Comparison of ENCODE assay signal across 14 cellular contexts in the genomic region with DNA sequence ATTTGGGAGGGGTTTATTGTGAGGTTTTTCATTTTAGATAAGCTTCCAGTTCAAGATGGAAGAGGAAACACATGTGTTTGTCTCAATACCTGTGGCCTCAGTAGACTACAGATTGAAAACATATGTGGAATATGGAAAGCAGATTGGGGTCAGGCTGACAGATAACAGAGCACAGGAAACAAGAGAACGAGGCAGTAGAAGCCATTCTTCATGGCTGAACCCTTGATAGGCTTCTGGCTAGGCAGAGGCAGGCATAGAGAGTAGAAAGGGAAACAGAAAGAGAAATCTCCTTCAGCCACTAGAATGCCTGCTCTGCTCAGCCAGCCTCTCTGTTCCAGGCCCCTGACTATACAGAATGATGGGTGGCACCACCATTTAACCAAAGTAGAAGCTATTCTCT.
DNase-seq lines count a peak whose midpoint lies in the region; ATAC-seq, FAIRE-seq and TF ChIP-seq lines count a peak whose summit lies in the region.
"Had no signal": no experiment of that assay in that cellular context is flagged by ENCODE, and none has a peak within 500 bp of the region (broad histone marks: within the 10 kb centered on the region; RNA-seq: fewer than 3 reads in every experiment).

No MANE protein-coding gene starts in this region.

- no peak for TF ChIP-seq CTCF in RWPE1 (conservative IDR thresholded peaks at IDR 0.05; ENCODE audit: low read depth)

- DNase-seq in EH (ENCODE audit: low read depth) (peak; percentile 22), RWPE1 (ENCODE audit: low spot score) (no peak), H54 (ENCODE audit: insufficient read length, low spot score) (no peak), DMS53 treated with DMSO at 0.1 percent for 48 hours (lab: John Stamatoyannopoulos, UW; ENCODE audit: unreplicated experiment) (no peak)
- DNase-seq in effector memory CD4-positive, alpha-beta T cell = no peak
- DNase-seq: activated B cell treated with CpG ODN at 0.5 μM for 24 hours, erythroblast, Kasumi-1, NCI-H226 had no signal

- ATAC-seq in GM19328 (IDR thresholded peaks at IDR 0.05; ENCODE audit: unreplicated experiment) = peak; percentile 91
- peak; percentile 95 for ATAC-seq in HG02623 (IDR thresholded peaks at IDR 0.05; ENCODE audit: unreplicated experiment)
- ATAC-seq in HG03378 (IDR thresholded peaks at IDR 0.05; ENCODE audit: unreplicated experiment) = peak; percentile 97
- ATAC-seq: HCT116 had no signal

- no peaks in the 10 kb centered on the region for H3K9me3 ChIP-seq in effector memory CD4-positive, alpha-beta T cell (ENCODE audit: control insufficient read depth, low read length)
- H3K9me3 ChIP-seq: breast epithelium had no signal

- no peaks in the 10 kb centered on the region for H3K4me1 ChIP-seq in effector memory CD4-positive, alpha-beta T cell (ENCODE audit: control insufficient read depth, insufficient read depth, low read length, poor library complexity, severe bottlenecking)
- H3K4me1 ChIP-seq: breast epithelium had no signal

- no peak for TF ChIP-seq POLR2A in H54 (IDR thresholded peaks at IDR 0.05; ENCODE audit: low read depth, low read length)

- H3K27me3 ChIP-seq in effector memory CD4-positive, alpha-beta T cell (replicated peaks; ENCODE audit: control insufficient read depth, insufficient read depth, low read length, poor library complexity, severe bottlenecking) = no peaks in the 10 kb centered on the region
- H3K27me3 ChIP-seq: breast epithelium had no signal

- POLR2A ChIA-PET in RWPE1 (lab: Yijun Ruan, JAX; ENCODE audit: low non-redundant PET) = no interaction called here

- FAIRE-seq in H54 (lab: Jason Lieb, UNC) = no peak

- H3K36me3 ChIP-seq in effector memory CD4-positive, alpha-beta T cell (ENCODE audit: control insufficient read depth, insufficient read depth, low read length) = no peaks in the 10 kb centered on the region
- H3K36me3 ChIP-seq: breast epithelium had no signal

- CTCF ChIA-PET in RWPE1 (lab: Yijun Ruan, JAX) = no interaction called here

- H3K27ac ChIP-seq in RWPE1 = no peak overlapping the region
- no peak overlapping the region for H3K27ac ChIP-seq in effector memory CD4-positive, alpha-beta T cell (ENCODE audit: insufficient read depth, low read length, poor library complexity, severe bottlenecking)
- H3K27ac ChIP-seq: breast epithelium had no signal

- no peak overlapping the region for H3K4me3 ChIP-seq in effector memory CD4-positive, alpha-beta T cell (ENCODE audit: insufficient read depth, low read depth, low read length, poor library complexity, severe bottlenecking)
- H3K4me3 ChIP-seq: breast epithelium had no signal
